Comparison of ENCODE assay signal across 16 cellular contexts in the genomic region with DNA sequence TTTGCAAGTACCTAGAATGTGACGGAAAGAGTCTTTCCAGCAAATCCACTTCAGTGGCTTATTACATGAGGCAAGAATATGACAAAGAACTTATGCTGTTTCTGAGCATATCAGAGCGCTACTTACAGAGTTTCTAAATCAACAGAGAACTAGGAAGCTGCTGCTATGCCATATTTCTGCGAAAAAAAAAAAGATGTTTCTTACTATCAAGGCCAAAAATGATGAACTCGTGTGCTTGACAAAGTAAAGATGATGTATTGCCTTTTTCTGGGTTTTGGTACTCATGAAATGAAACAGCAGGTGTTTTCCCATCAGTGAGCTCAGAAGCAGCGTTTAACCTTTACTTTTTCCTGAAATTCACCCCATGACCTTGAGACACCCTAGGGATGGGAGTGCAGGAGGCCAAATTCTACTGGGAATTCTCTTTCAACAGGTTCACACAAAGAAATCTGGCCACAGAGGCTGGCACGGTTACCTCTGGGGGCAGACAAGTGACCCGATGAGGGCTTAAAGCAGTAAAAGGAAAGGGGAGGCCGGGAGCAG. TPM values are rescaled to one million over a fixed set of nuclear protein-coding genes. Genes with fewer than 3 reads are reported as not detected.
DNase-seq lines count a peak whose midpoint lies in the region; ATAC-seq, FAIRE-seq and TF ChIP-seq lines count a peak whose summit lies in the region.
"Had no signal": no experiment of that assay in that cellular context is flagged by ENCODE, and none has a peak within 500 bp of the region (broad histone marks: within the 10 kb centered on the region; RNA-seq: fewer than 3 reads in every experiment).

No MANE protein-coding gene starts in this region.

- 63 to 66% methylated on average over 6 to 8 of the region's 8 CpGs for WGBS in gastroesophageal sphincter (ENCODE audit: low coverage in 1 of 2), 2 donors
- WGBS in HepG2 (ENCODE audit: low lambda C conversion rate) = 36% methylated on average over 8 of the region's 8 CpGs

- H3K36me3 ChIP-seq in gastroesophageal sphincter (no peaks in the 10 kb centered on the region), HepG2 (replicated peaks in 1 of 2; ENCODE audit: control insufficient read depth in 1 of 2, insufficient read depth in 2 of 2, low read length in 2 of 2) (no peaks in the 10 kb centered on the region)
- H3K36me3 ChIP-seq: ovary, stomach had no signal

- no peaks in the 10 kb centered on the region for H3K79me2 ChIP-seq in HepG2 (ENCODE audit: insufficient read depth, low read length)

- TF ChIP-seq RAD21 in HepG2 (CRISPR knock-in tag; IDR thresholded peaks at IDR 0.05) = no peak

- no peak overlapping the region for H2AFZ ChIP-seq in HepG2 (ENCODE audit: low read length)

- no TSS peak for BruUV-seq in HepG2 (replicated peaks; lab: Mats Ljungman, UMichigan)

- H3K9ac ChIP-seq in HepG2 (ENCODE audit: insufficient read depth, low read depth, low read length) = no peak overlapping the region

- H3K27ac ChIP-seq in gastroesophageal sphincter (peak overlapping the region in 3 of 4 donors; percentile 55 to 60 (median 56)), HepG2 (ENCODE audit: extremely low read length, insufficient read depth, low read length) (no peak overlapping the region)
- H3K27ac ChIP-seq: ovary, stomach had no signal

- peak; percentile 87 for ATAC-seq in GM18868 (IDR thresholded peaks at IDR 0.05; ENCODE audit: unreplicated experiment)
- peak; percentile 72 for ATAC-seq in GM21447 (IDR thresholded peaks at IDR 0.05; ENCODE audit: unreplicated experiment)
- peak; percentile 62 for ATAC-seq in HG03159 (IDR thresholded peaks at IDR 0.05; ENCODE audit: unreplicated experiment)
- no peak for ATAC-seq in gastroesophageal sphincter
- no peak for ATAC-seq in HepG2
- no peak for ATAC-seq in HG03571 (IDR thresholded peaks at IDR 0.05; ENCODE audit: unreplicated experiment)
- ATAC-seq: activated naive CD8-positive, alpha-beta T cell treated with anti-CD3 and anti-CD28 coated beads, Interleukin-2, amount 50 U/mL, for 24 hours had no signal

- no peak for FAIRE-seq in HepG2 (lab: Jason Lieb, UNC)

- CTCF ChIA-PET in HepG2 (lab: Yijun Ruan, JAX; ENCODE audit: low intra/inter-chr PET ratio, low total read pairs) = no interaction called here

- TF ChIP-seq POLR2A in gastroesophageal sphincter (IDR thresholded peaks at IDR 0.05) (no peak), HepG2 (IDR thresholded peaks at IDR 0.05; ENCODE audit: insufficient read depth in 1 of 2, low read depth in 2 of 2, low read length in 2 of 2) (no peak)

- TF ChIP-seq EP300 in gastroesophageal sphincter (IDR thresholded peaks at IDR 0.05) (no peak), HepG2 (IDR thresholded peaks at IDR 0.05; ENCODE audit: low read depth in 2 of 2, low read length in 2 of 2) (no peak), HepG2 (CRISPR knock-in tag; IDR thresholded peaks at IDR 0.05; ENCODE audit: borderline replicate concordance) (no peak)

- H3K4me3 ChIP-seq in gastroesophageal sphincter (no peak overlapping the region), HepG2 (replicated peaks in 1 of 3; ENCODE audit: insufficient read depth in 1 of 3, low read depth in 2 of 3, low read length in 3 of 3) (no peak overlapping the region)
- H3K4me3 ChIP-seq: ovary, stomach had no signal

- intact Hi-C loops in HepG2 (cut with micrococcal nuclease; ENCODE audit: unreplicated experiment) = no loop called here

- in situ Hi-C loops in HepG2 (cut with HindIII; ENCODE audit: extremely low pct_ligation_motif_present, low pct_unique_long_range_greater_than_20kb) = no loop called here

- no peaks in the 10 kb centered on the region for H4K20me1 ChIP-seq in HepG2 (ENCODE audit: insufficient read depth, low read length)

- H3K9me3 ChIP-seq in gastroesophageal sphincter = no peaks in the 10 kb centered on the region
- H3K9me3 ChIP-seq in HepG2 (ENCODE audit: low read length) = no peaks in the 10 kb centered on the region
- H3K9me3 ChIP-seq: ovary, stomach had no signal

- TF ChIP-seq CTCF in gastroesophageal sphincter (IDR thresholded peaks at IDR 0.05) (no peak), HepG2 (CRISPR knock-in tag; IDR thresholded peaks at IDR 0.05) (no peak)

- POLR2A ChIA-PET in HepG2 (lab: Yijun Ruan, JAX) = no interaction called here

- no peak for DNase-seq in HepG2 (ENCODE audit: low spot score)
- DNase-seq in HCEC 1CT = no peak
- no peak for DNase-seq in LoVo (ENCODE audit: low spot score)
- DNase-seq: activated CD4-positive, alpha-beta T cell treated with anti-CD3 and anti-CD28 coated beads, Interleukin-2, amount 50 U/mL, for 4 hours; activated naive CD8-positive, alpha-beta T cell treated with anti-CD3 and anti-CD28 coated beads, Interleukin-2, amount 50 U/mL, for 24 hours; COR-L47; GOT3; NCI-H1105; NCI-H774; ovary; stomach had no signal

- no peak overlapping the region for H3K4me2 ChIP-seq in HepG2 (ENCODE audit: low read depth, low read length)

- H3K27me3 ChIP-seq in gastroesophageal sphincter (no peaks in the 10 kb centered on the region), HepG2 (ENCODE audit: control insufficient read depth in 1 of 2, insufficient read depth in 2 of 2, low read length in 2 of 2) (peaks cover 0 to 3% of the 10 kb centered on the region in 2 experiments; a peak in 1 of 5 replicates)
- H3K27me3 ChIP-seq: ovary, stomach had no signal

- H3K4me1 ChIP-seq in gastroesophageal sphincter = peaks cover 7 to 59% (median 11%) of the 10 kb centered on the region in 3 donors
- H3K4me1 ChIP-seq in HepG2 (ENCODE audit: insufficient read depth, low read length) = no peaks in the 10 kb centered on the region

TF ChIP-seq in HepG2, 621 proteins besides CTCF, POLR2A, EP300 and RAD21:
- TF ChIP-seq ZNF816 (CRISPR knock-in tag; IDR thresholded peaks at IDR 0.05; ENCODE audit: borderline replicate concordance) (no peak), PHF5A (CRISPR knock-in tag; IDR thresholded peaks at IDR 0.05; ENCODE audit: low read depth, unreplicated experiment) (no peak)

RNA-seq across cellular contexts. Expression of a gene that starts 37.7 kb away (rescaled TPM):
- 10 to 100 TPM in 2 of 4 donors, 1 to 10 TPM in 2; 7.2 to 10.8 (median 9.1) TPM for total RNA-seq in gastroesophageal sphincter
- total RNA-seq in HepG2 (2016; rRNA removed; fragmentation: Illumina TruSeq; extraction: Trizol) = 0.04 and 0.07 TPM in 2 replicates
- under 0.01 TPM in 1 of 2 replicates, not detected in the other for total RNA-seq in HepG2 (2016; cell fraction: cytosol; rRNA removed; fragmentation: Illumina TruSeq; extraction: Trizol; ENCODE audit: low read depth)
- total RNA-seq in HepG2 (2016; cell fraction: insoluble cytoplasmic fraction; rRNA removed; fragmentation: Illumina TruSeq; extraction: Trizol) = 0.04 TPM in 2 replicates
- total RNA-seq in HepG2 (2016; cell fraction: membrane; rRNA removed; fragmentation: Illumina TruSeq; extraction: Trizol) = 0.03 and 0.22 TPM in 2 replicates
- total RNA-seq in HepG2 (2016; cell fraction: nucleus; rRNA removed; fragmentation: Illumina TruSeq; extraction: Trizol) = 0.12 and 0.19 TPM in 2 replicates
- 0.13 and 0.20 TPM in 2 replicates for polyA plus RNA-seq in HepG2 (2011; rRNA removed)
- polyA plus RNA-seq in HepG2 (2011; cell fraction: cytosol; rRNA removed) = 0.03 and 0.10 TPM in 2 replicates
- 0.39 and 0.40 TPM in 2 replicates for polyA plus RNA-seq in HepG2 (2011; cell fraction: nucleus; rRNA removed)
- polyA plus RNA-seq in HepG2 (2012) = 0.12 and 0.33 TPM in 2 replicates
- polyA plus RNA-seq in HepG2 (2016; cell fraction: cytosol; fragmentation: Illumina TruSeq; extraction: Trizol; ENCODE audit: low read depth) = 0.06 TPM in 1 of 2 replicates, not detected in the other
- polyA plus RNA-seq in HepG2 (2016; cell fraction: insoluble cytoplasmic fraction; fragmentation: Illumina TruSeq; extraction: Trizol; ENCODE audit: low read depth) = not detected in 2 replicates
- 0.10 TPM in 1 of 2 replicates, not detected in the other for polyA plus RNA-seq in HepG2 (2016; cell fraction: membrane; fragmentation: Illumina TruSeq; extraction: Trizol; ENCODE audit: low read depth)
- 0.08 and 0.33 TPM in 2 replicates for polyA plus RNA-seq in HepG2 (2016; cell fraction: nucleus; fragmentation: Illumina TruSeq; extraction: Trizol; ENCODE audit: insufficient read depth, low read depth)
- polyA minus RNA-seq in HepG2 (2011; rRNA and poly(A)+ RNA removed; ENCODE audit: low replicate concordance) = 3.9 TPM in 1 of 2 replicates, not detected in the other
- polyA minus RNA-seq in HepG2 (2011; cell fraction: cytosol; rRNA and poly(A)+ RNA removed) = not detected in 2 replicates
- polyA minus RNA-seq in HepG2 (2011; cell fraction: nucleus; rRNA and poly(A)+ RNA removed) = 0.52 and 1.2 TPM in 2 replicates

Comparison
In these comparisons a context has a peak if more than half of its experiments do, and no peak if none do; other contexts are left out.
1. ATAC-seq: peak in GM18868 (single experiment), GM21447 (single experiment) and HG03159 (single experiment); none in gastroesophageal sphincter (single experiment), HepG2 (single experiment) and HG03571 (single experiment).